ENCODE assay signal across 15 cellular contexts in the genomic region with DNA sequence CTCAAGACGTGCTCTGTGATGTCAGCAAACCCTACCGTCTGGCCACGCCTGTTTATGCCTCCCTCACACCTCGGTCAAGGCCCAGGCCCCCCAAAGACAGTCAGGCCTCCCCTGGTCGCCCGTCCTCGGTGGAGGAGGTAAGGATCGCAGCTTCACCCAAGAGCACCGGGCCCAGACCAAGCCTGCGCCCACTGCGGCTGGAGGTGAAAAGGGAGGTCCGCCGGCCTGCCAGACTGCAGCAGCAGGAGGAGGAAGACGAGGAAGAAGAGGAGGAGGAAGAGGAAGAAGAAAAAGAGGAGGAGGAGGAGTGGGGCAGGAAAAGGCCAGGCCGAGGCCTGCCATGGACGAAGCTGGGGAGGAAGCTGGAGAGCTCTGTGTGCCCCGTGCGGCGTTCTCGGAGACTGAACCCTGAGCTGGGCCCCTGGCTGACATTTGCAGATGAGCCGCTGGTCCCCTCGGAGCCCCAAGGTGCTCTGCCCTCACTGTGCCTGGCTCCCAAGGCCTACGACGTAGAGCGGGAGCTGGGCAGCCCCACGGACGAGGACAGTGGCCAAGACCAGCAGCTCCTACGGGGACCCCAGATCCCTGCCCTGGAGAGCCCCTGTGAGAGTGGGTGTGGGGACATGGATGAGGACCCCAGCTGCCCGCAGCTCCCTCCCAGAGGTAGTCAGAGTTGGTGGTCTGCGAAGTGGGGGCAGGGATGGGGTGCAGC.
DNase-seq lines count a peak whose midpoint lies in the region; ATAC-seq, FAIRE-seq and TF ChIP-seq lines count a peak whose summit lies in the region.
"Had no signal": no experiment of that assay in that cellular context is flagged by ENCODE, and none has a peak within 500 bp of the region (broad histone marks: within the 10 kb centered on the region; RNA-seq: fewer than 3 reads in every experiment).

No MANE protein-coding gene starts in this region.

- H3K27ac ChIP-seq in GM12878 (ENCODE audit: control insufficient read depth, insufficient read depth) = no peak overlapping the region

- no peaks in the 10 kb centered on the region for H3K9me3 Mint-ChIP-seq in nephron progenitor cell
- H3K9me3 Mint-ChIP-seq: CD4-positive, alpha-beta memory T cell; GM23338; H9; HFFc6 had no signal

- H3K4me3 Mint-ChIP-seq in nephron progenitor cell = no peak overlapping the region
- H3K4me3 Mint-ChIP-seq: CD4-positive, alpha-beta memory T cell; GM23338; H9; HFFc6 had no signal

- TF ChIP-seq CTCF in GM12878 (IDR thresholded peaks at IDR 0.05 in 2 of 3, conservative IDR thresholded peaks at IDR 0.05 in 1 of 3; ENCODE audit: control insufficient read depth in 2 of 3, extremely low read depth in 1 of 3, insufficient read depth in 1 of 3, low read depth in 3 of 3, low read length in 3 of 3) (no peak), nephron progenitor cell (IDR thresholded peaks at IDR 0.05) (no peak)

- POLR2A ChIA-PET in GM12878 (lab: Charles Lee) = interaction anchor here (0.8 to 6.6 kb wide), 5 partner anchors 17 to 323 kb away, joined by 3 to 70 read pairs (median 3); a partner anchor contains a TSS

- H3K36me3 Mint-ChIP-seq in nephron progenitor cell (ENCODE audit: low read depth) = no peaks in the 10 kb centered on the region

- no peak overlapping the region for H3K4me2 ChIP-seq in GM12878 (ENCODE audit: control insufficient read depth, insufficient read depth)
- H3K4me2 ChIP-seq: GM23338 had no signal

- SMC1A ChIA-PET in GM12878 (lab: Charles Lee; ENCODE audit: uncharacterized antibody, unreplicated experiment) = interaction anchor here (0.9 to 6.4 kb wide), 14 partner anchors 8 to 197 kb away, joined by 3 to 81 read pairs (median 6); no protein-coding TSS in a partner anchor

- RAD21 ChIA-PET in GM12878 (lab: Charles Lee; ENCODE audit: unreplicated experiment) = interaction anchor here (1.0 to 12.6 kb wide), 13 partner anchors 11 to 486 kb away, joined by 3 to 148 read pairs (median 10); a partner anchor contains a TSS

- H3K36me3 ChIP-seq in GM12878 (ENCODE audit: control insufficient read depth in 2 of 2, insufficient read depth in 2 of 2, low read length in 1 of 2) = peaks cover 7 to 39% of the 10 kb centered on the region in 2 experiments; a peak in 3 of 4 replicates

- H3K9ac ChIP-seq in GM12878 (ENCODE audit: control insufficient read depth, insufficient read depth, low read length) = no peak overlapping the region

- 94% methylated on average over 30 of the region's 30 CpGs for WGBS in GM12878 (ENCODE audit: insufficient coverage, insufficient replicate concordance, low lambda C conversion rate, missing lambda C conversion rate)

- H3K4me3 ChIP-seq in GM12878 = no peak overlapping the region
- H3K4me3 ChIP-seq: GM23338 had no signal

- in situ Hi-C loops in GM12878 (cut with MboI) = no loop called here

- DNase-seq in GM12878 (ENCODE audit: low read depth, low spot score) (no peak), nephron progenitor cell (no peak), posterior vena cava (ENCODE audit: low spot score) (peak; percentile 81), NCI-H524 treated with DMSO at 0.1 percent for 48 hours (lab: John Stamatoyannopoulos, UW) (no peak)
- DNase-seq in effector CD8-positive, alpha-beta T cell (lab: John Stamatoyannopoulos, UW) = no peak
- DNase-seq: Calu3; CD4-positive, alpha-beta memory T cell; COR-L47; GF-D8; HFFc6 had no signal

- H4K20me1 ChIP-seq in GM12878 (ENCODE audit: control insufficient read depth, insufficient read depth) = no peaks in the 10 kb centered on the region

- peaks cover 5% of the 10 kb centered on the region for H3K27me3 Mint-ChIP-seq in nephron progenitor cell (ENCODE audit: low read depth, poor library complexity)
- H3K27me3 Mint-ChIP-seq: CD4-positive, alpha-beta memory T cell had no signal

- no peaks in the 10 kb centered on the region for H3K27me3 ChIP-seq in GM12878 (replicated peaks in 1 of 2; ENCODE audit: control insufficient read depth in 2 of 2, insufficient read depth in 2 of 2, low read length in 1 of 2)

- H3K4me1 Mint-ChIP-seq in nephron progenitor cell = peaks cover 5% of the 10 kb centered on the region

- no peak overlapping the region for H2AFZ ChIP-seq in GM12878 (ENCODE audit: control insufficient read depth, low read depth, low read length)
- H2AFZ ChIP-seq: GM23338 had no signal

- H3K4me1 ChIP-seq in GM12878 (ENCODE audit: control insufficient read depth, insufficient read depth, low read length) = peaks cover 8% of the 10 kb centered on the region

- no peak for ATAC-seq in GM12878
- ATAC-seq in GM19452 (IDR thresholded peaks at IDR 0.05; ENCODE audit: unreplicated experiment) = no peak

- CTCF ChIA-PET in GM12878 (lab: Yijun Ruan, JAX) = interaction anchor here (0.5 to 15.7 kb wide), 25 partner anchors 12 to 1517 kb away, joined by 3 to 462 read pairs (median 5); a partner anchor contains a TSS

- intact Hi-C loops in GM12878 (cut with micrococcal nuclease; ENCODE audit: unreplicated experiment) (no loop called here), posterior vena cava (cut with DNase I) (loop anchor here (5.0 to 10.0 kb wide), 3 partner anchors 154 to 196 kb away; no protein-coding TSS in a partner anchor)

- no peak for TF ChIP-seq RAD21 in GM12878 (IDR thresholded peaks at IDR 0.05; ENCODE audit: insufficient read depth, low read depth, low read length)

- TF ChIP-seq EP300 in GM12878 (IDR thresholded peaks at IDR 0.05; ENCODE audit: borderline replicate concordance in 1 of 2, control insufficient read depth in 1 of 2, low read depth in 2 of 2, low read length in 2 of 2) = no peak

- no peak for TF ChIP-seq POLR2A in GM12878 (IDR thresholded peaks at IDR 0.05; ENCODE audit: low read depth, low read length)

- peak overlapping the region; percentile 74 for H3K27ac Mint-ChIP-seq in nephron progenitor cell
- H3K27ac Mint-ChIP-seq: CD4-positive, alpha-beta memory T cell; GM23338; HFFc6 had no signal

- BruUV-seq in GM12878 (replicated peaks; lab: Mats Ljungman, UMichigan) = TSS peak; percentile 35

- no peak for FAIRE-seq in GM12878 (lab: Jason Lieb, UNC)
- FAIRE-seq: GM12892, GM19239 had no signal

- no peaks in the 10 kb centered on the region; the same call in 1 of the 2 replicates for H3K79me2 ChIP-seq in GM12878 (ENCODE audit: control insufficient read depth, insufficient read depth, low read length)

- no peaks in the 10 kb centered on the region for H3K9me3 ChIP-seq in GM12878 (replicated peaks; ENCODE audit: control insufficient read depth, insufficient read depth, low read length)

TF ChIP-seq in GM12878, 131 proteins besides CTCF, POLR2A, EP300 and RAD21:
- TF ChIP-seq ESRRA (IDR thresholded peaks at IDR 0.05; ENCODE audit: low read length) (no peak), NRF1 (conservative IDR thresholded peaks at IDR 0.05; ENCODE audit: low read depth, low read length) (no peak)
